8 cellular contexts compared by ENCODE assay signal in the genomic region with DNA sequence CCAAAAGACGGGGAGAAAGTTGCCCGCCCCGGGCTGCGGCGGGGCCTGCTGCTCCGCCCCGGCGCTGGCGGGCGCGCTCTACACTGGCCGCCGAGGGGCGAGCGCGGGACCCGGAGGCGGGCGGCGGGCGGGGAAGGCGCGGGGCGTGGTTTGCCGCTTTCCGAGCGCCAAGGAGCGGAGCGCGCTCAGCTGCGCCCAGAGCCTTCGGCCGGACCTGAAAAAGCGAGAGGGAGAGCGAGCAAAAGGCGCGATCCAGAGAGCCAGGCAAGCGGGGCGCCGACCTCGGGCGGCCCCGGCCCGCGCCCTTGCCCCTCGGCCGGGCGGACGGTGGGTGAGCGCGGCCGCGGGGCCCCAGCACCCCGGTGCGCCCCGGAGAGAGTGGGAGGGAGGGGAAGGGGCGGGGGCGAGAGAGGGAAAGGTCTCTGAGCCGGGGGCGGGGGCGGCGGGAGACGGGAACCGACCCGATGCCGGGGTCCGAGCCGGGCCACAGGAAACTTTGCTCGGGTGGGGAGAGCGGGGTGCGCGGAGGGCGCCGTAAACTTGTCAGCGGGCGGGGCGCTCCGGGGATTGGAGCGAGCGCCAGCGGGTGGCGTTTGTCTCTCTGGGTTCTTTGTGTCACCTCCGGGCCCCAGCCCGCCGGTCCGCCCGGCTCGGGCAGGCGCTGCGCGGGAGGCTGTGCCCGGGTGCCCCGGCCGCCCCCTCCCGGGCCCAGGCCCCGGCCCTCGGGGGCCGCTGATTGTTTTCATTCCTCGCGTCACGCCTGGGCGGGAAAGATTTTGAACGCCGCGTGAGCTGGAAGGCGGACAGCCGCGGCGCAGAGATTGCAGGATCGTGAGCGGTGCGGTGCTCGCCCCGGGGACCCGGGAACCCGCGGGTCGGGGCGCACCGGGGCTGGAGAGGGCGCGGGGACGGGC. TPM values are rescaled to one million over a fixed set of nuclear protein-coding genes. Genes with fewer than 3 reads are reported as not detected.
DNase-seq lines count a peak whose midpoint lies in the region; ATAC-seq and TF ChIP-seq lines count a peak whose summit lies in the region.

A gene with protein sequence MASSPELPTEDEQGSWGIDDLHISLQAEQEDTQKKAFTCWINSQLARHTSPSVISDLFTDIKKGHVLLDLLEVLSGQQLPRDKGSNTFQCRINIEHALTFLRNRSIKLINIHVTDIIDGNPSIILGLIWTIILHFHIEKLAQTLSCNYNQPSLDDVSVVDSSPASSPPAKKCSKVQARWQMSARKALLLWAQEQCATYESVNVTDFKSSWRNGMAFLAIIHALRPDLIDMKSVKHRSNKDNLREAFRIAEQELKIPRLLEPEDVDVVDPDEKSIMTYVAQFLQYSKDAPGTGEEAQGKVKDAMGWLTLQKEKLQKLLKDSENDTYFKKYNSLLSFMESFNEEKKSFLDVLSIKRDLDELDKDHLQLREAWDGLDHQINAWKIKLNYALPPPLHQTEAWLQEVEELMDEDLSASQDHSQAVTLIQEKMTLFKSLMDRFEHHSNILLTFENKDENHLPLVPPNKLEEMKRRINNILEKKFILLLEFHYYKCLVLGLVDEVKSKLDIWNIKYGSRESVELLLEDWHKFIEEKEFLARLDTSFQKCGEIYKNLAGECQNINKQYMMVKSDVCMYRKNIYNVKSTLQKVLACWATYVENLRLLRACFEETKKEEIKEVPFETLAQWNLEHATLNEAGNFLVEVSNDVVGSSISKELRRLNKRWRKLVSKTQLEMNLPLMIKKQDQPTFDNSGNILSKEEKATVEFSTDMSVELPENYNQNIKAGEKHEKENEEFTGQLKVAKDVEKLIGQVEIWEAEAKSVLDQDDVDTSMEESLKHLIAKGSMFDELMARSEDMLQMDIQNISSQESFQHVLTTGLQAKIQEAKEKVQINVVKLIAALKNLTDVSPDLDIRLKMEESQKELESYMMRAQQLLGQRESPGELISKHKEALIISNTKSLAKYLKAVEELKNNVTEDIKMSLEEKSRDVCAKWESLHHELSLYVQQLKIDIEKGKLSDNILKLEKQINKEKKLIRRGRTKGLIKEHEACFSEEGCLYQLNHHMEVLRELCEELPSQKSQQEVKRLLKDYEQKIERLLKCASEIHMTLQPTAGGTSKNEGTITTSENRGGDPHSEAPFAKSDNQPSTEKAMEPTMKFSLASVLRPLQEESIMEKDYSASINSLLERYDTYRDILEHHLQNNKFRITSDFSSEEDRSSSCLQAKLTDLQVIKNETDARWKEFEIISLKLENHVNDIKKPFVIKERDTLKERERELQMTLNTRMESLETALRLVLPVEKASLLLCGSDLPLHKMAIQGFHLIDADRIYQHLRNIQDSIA (N-terminal part only) (plus strand): TSS at position 188 of the 914 bp plus-strand sequence. CDS start 56,145 bp downstream, outside the sequence.

- H3K4me3 Mint-ChIP-seq in activated CD8-positive, alpha-beta T cell treated with anti-CD3 and anti-CD28 coated beads for 36 hours: peak within 1 kb of the TSS; percentile 95

- no peaks in the 10 kb centered on the region for H3K9me3 Mint-ChIP-seq in activated CD8-positive, alpha-beta T cell treated with anti-CD3 and anti-CD28 coated beads for 36 hours

- peak; percentile 91 for DNase-seq in AG08396 (ENCODE audit: low spot score)
- peak; percentile 77 for DNase-seq in NCI-H510A (lab: John Stamatoyannopoulos, UW)
- DNase-seq in activated CD8-positive, alpha-beta T cell treated with anti-CD3 and anti-CD28 coated beads for 36 hours: peak; percentile 84
- peak; percentile 64 for DNase-seq in effector CD8-positive, alpha-beta T cell (lab: John Stamatoyannopoulos, UW)
- peak; percentile 52 for DNase-seq in medulla oblongata (ENCODE audit: extremely low spot score)
- peak; percentile 61 for DNase-seq in stimulated activated CD8-positive, alpha-beta memory T cell treated with anti-CD3 and anti-CD28 coated beads, Interleukin-12 subunit alpha, Interleukin-12 subunit beta, amount 100 ng/mL, for 24 hours (ENCODE audit: extremely low read depth)

- peak; percentile 82 for ATAC-seq in GM18867 (IDR thresholded peaks at IDR 0.05; ENCODE audit: unreplicated experiment)
- ATAC-seq in HG03097 (IDR thresholded peaks at IDR 0.05; ENCODE audit: low FRiP score, unreplicated experiment): peak; percentile 76
- ATAC-seq in activated CD8-positive, alpha-beta T cell treated with anti-CD3 and anti-CD28 coated beads for 36 hours: peak; percentile 88

- H3K27ac Mint-ChIP-seq in activated CD8-positive, alpha-beta T cell treated with anti-CD3 and anti-CD28 coated beads for 36 hours: peak within 1 kb of the TSS; percentile 93

- POLR2A ChIA-PET in activated CD8-positive, alpha-beta T cell treated with anti-CD3 and anti-CD28 coated beads for 36 hours (lab: Charles Lee): interaction anchor here (0.6 to 1.5 kb wide), 7 partner anchors 10 to 257 kb away, joined by 3 to 10 read pairs (median 3); no protein-coding TSS in a partner anchor

- peaks cover 39% of the 10 kb centered on the region for H3K4me1 Mint-ChIP-seq in activated CD8-positive, alpha-beta T cell treated with anti-CD3 and anti-CD28 coated beads for 36 hours (ENCODE audit: low read depth)

- no peak for TF ChIP-seq CTCF in activated CD8-positive, alpha-beta T cell treated with anti-CD3 and anti-CD28 coated beads for 36 hours (IDR thresholded peaks at IDR 0.05)

- no peaks in the 10 kb centered on the region for H3K27me3 Mint-ChIP-seq in activated CD8-positive, alpha-beta T cell treated with anti-CD3 and anti-CD28 coated beads for 36 hours

- peaks cover 3% of the 10 kb centered on the region for H3K36me3 Mint-ChIP-seq in activated CD8-positive, alpha-beta T cell treated with anti-CD3 and anti-CD28 coated beads for 36 hours (ENCODE audit: low read depth)

- intact Hi-C loops in activated CD8-positive, alpha-beta T cell treated with anti-CD3 and anti-CD28 coated beads for 36 hours (cut with micrococcal nuclease): loop anchor here (1.0 to 5.0 kb wide), 2 partner anchors 11 to 84 kb away; no protein-coding TSS in a partner anchor

- CTCF ChIA-PET in activated CD8-positive, alpha-beta T cell treated with anti-CD3 and anti-CD28 coated beads for 36 hours (lab: Charles Lee): interaction anchor here (0.8 to 3.2 kb wide), 11 partner anchors 11 to 442 kb away, joined by 3 to 14 read pairs (median 3); no protein-coding TSS in a partner anchor

RNA-seq across cellular contexts. Expression of the gene that starts here (rescaled TPM):
- total RNA-seq in activated CD8-positive, alpha-beta T cell treated with anti-CD3 and anti-CD28 coated beads for 36 hours: 10 to 100 TPM; 28.1 to 29.0 TPM

Comparison
In these comparisons a context has a peak if more than half of its experiments do, and no peak if none do; other contexts are left out.
1. Peak in every context shown above with its lines: DNase-seq and ATAC-seq.